In the genomic region with DNA sequence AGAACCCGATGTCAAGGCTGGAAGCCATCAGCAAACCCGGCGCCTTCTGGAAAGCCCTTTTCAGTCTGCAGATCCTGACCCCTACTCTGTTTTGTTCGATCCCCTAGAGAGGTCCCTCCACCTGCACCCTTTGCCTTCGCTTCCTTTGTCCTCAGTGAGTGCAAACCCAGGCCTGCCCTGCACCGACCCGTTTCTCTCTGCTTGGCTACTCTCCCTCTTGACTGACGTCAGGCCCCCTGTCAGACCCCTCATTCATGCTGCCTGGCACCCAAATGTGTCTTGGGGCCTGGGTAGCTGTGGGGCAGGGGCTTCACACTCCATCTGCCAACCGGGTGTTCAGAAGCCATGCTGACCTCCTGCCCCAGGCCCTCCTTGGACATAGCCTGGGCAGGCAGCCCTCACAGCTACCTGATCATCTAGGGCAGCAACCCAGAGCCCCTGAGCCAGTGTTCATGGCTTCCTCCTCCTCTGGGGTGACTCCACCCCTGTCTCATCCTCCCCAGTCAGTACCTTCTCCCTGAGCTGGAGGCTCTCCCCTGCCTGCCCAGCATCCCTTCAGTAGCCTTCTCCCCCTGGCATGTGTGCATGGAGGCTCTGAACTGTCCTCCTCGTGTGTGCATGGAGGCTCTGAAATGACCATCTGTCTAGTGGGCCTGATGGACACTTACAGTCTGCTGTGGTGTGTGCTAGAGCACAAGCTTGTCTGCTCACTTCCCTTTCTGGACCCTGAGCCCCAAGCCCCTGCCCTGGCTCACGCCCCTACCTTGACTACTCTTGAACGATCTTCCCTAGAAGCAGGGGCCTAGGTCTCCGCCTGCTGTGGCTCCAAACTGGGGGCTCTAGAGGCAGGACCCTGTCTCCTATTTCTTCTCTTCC, we compare ENCODE assay signal across 15 cellular contexts.
A peak's percentile ranks its signal among the peaks of the same experiment; 100 is the strongest.
DNase-seq lines count a peak whose midpoint lies in the region; ATAC-seq and TF ChIP-seq lines count a peak whose summit lies in the region.
"Had no signal": no experiment of that assay in that cellular context is flagged by ENCODE, and none has a peak within 500 bp of the region (broad histone marks: within the 10 kb centered on the region; RNA-seq: fewer than 3 reads in every experiment).

No MANE protein-coding gene starts in this region.

- no peak overlapping the region for H3K4me3 Mint-ChIP-seq in natural killer cell treated with Interleukin-12 subunit alpha and Interleukin-12 subunit beta and Interleukin-15 and Interleukin-18, amount 100 ng/mL, for 72 hours
- H3K4me3 Mint-ChIP-seq in natural killer cell: no peak overlapping the region
- H3K4me3 Mint-ChIP-seq in nephron progenitor cell: no peak overlapping the region
- H3K4me3 Mint-ChIP-seq in type B pancreatic cell: no peak overlapping the region

- no peaks in the 10 kb centered on the region for H3K36me3 Mint-ChIP-seq in natural killer cell treated with Interleukin-12 subunit alpha and Interleukin-12 subunit beta and Interleukin-15 and Interleukin-18, amount 100 ng/mL, for 72 hours
- no peaks in the 10 kb centered on the region for H3K36me3 Mint-ChIP-seq in natural killer cell
- no peaks in the 10 kb centered on the region for H3K36me3 Mint-ChIP-seq in nephron progenitor cell (ENCODE audit: low read depth)
- H3K36me3 Mint-ChIP-seq in type B pancreatic cell: no peaks in the 10 kb centered on the region

- no peaks in the 10 kb centered on the region for H3K4me1 Mint-ChIP-seq in natural killer cell treated with Interleukin-12 subunit alpha and Interleukin-12 subunit beta and Interleukin-15 and Interleukin-18, amount 100 ng/mL, for 72 hours (ENCODE audit: low read depth in 2 of 2)
- H3K4me1 Mint-ChIP-seq in natural killer cell (peaks cover 0 to 4% of the 10 kb centered on the region in 2 donors), nephron progenitor cell (peaks cover 4% of the 10 kb centered on the region), type B pancreatic cell (ENCODE audit: unreplicated experiment) (no peaks in the 10 kb centered on the region)

- H3K9me3 Mint-ChIP-seq in natural killer cell treated with Interleukin-12 subunit alpha and Interleukin-12 subunit beta and Interleukin-15 and Interleukin-18, amount 100 ng/mL, for 72 hours: no peaks in the 10 kb centered on the region
- H3K9me3 Mint-ChIP-seq in natural killer cell: no peaks in the 10 kb centered on the region
- no peaks in the 10 kb centered on the region for H3K9me3 Mint-ChIP-seq in nephron progenitor cell
- H3K9me3 Mint-ChIP-seq in type B pancreatic cell: no peaks in the 10 kb centered on the region

- H3K27me3 Mint-ChIP-seq in natural killer cell treated with Interleukin-12 subunit alpha and Interleukin-12 subunit beta and Interleukin-15 and Interleukin-18, amount 100 ng/mL, for 72 hours: peaks cover 0 to 2% of the 10 kb centered on the region in 2 donors
- H3K27me3 Mint-ChIP-seq in natural killer cell (ENCODE audit: low read depth in 2 of 2) (peaks cover 0 to 5% of the 10 kb centered on the region in 2 donors), nephron progenitor cell (ENCODE audit: low read depth, poor library complexity) (no peaks in the 10 kb centered on the region), type B pancreatic cell (peaks cover 3% of the 10 kb centered on the region)

- ATAC-seq in natural killer cell treated with Interleukin-12 subunit alpha and Interleukin-12 subunit beta and Interleukin-15 and Interleukin-18, amount 100 ng/mL, for 72 hours: peak; percentile 17 to 28
- ATAC-seq in natural killer cell (no peak), HG02938 (IDR thresholded peaks at IDR 0.05; ENCODE audit: unreplicated experiment) (no peak), GM21576 (IDR thresholded peaks at IDR 0.05; ENCODE audit: unreplicated experiment) (no peak), HG02870 (IDR thresholded peaks at IDR 0.05; ENCODE audit: unreplicated experiment) (no peak)
- ATAC-seq: Panc1 had no signal

- no peak overlapping the region for H3K4me3 ChIP-seq in coronary artery
- H3K4me3 ChIP-seq: BLaER1, SJCRH30 had no signal

- TF ChIP-seq CTCF in natural killer cell (IDR thresholded peaks at IDR 0.05): no peak
- TF ChIP-seq CTCF in coronary artery (IDR thresholded peaks at IDR 0.05): no peak
- no peak for TF ChIP-seq CTCF in nephron progenitor cell (IDR thresholded peaks at IDR 0.05)
- TF ChIP-seq CTCF in type B pancreatic cell (conservative IDR thresholded peaks at IDR 0.05): no peak

- no peak overlapping the region for H3K27ac ChIP-seq in coronary artery
- H3K27ac ChIP-seq: BLaER1, SJCRH30 had no signal

- intact Hi-C loops in natural killer cell (cut with micrococcal nuclease): no loop called here

- H3K27ac Mint-ChIP-seq in natural killer cell treated with Interleukin-12 subunit alpha and Interleukin-12 subunit beta and Interleukin-15 and Interleukin-18, amount 100 ng/mL, for 72 hours: no peak overlapping the region
- H3K27ac Mint-ChIP-seq in natural killer cell (no peak overlapping the region), nephron progenitor cell (peak overlapping the region; percentile 55), type B pancreatic cell (no peak overlapping the region)

- no peak for DNase-seq in natural killer cell treated with Interleukin-12 subunit alpha and Interleukin-12 subunit beta and Interleukin-15 and Interleukin-18, amount 100 ng/mL, for 72 hours (ENCODE audit: low spot score)
- DNase-seq in natural killer cell (no peak), coronary artery (ENCODE audit: low spot score) (peak; percentile 61), nephron progenitor cell (no peak), type B pancreatic cell (ENCODE audit: extremely low spot score, unreplicated experiment) (peak; percentile 62)
- DNase-seq: Karpas-422, NCI-H187 treated with DMSO at 0.1 percent for 48 hours, NCI-H2171, NCI-H446 treated with DMSO at 0.1 percent for 48 hours, SJCRH30 had no signal

Comparison
In these comparisons a context has a peak if more than half of its experiments do, and no peak if none do; other contexts are left out.
1. ATAC-seq: peak in natural killer cell treated with Interleukin-12 subunit alpha and Interleukin-12 subunit beta and Interleukin-15 and Interleukin-18, amount 100 ng/mL, for 72 hours (2 of 2); none in natural killer cell (0 of 3), HG02938 (single experiment), GM21576 (single experiment) and HG02870 (single experiment).
2. DNase-seq: peak in coronary artery (single experiment) and type B pancreatic cell (single experiment); none in natural killer cell treated with Interleukin-12 subunit alpha and Interleukin-12 subunit beta and Interleukin-15 and Interleukin-18, amount 100 ng/mL, for 72 hours (single experiment), natural killer cell (single experiment) and nephron progenitor cell (single experiment).